ENCODE assay signal across 17 cellular contexts in the genomic region with DNA sequence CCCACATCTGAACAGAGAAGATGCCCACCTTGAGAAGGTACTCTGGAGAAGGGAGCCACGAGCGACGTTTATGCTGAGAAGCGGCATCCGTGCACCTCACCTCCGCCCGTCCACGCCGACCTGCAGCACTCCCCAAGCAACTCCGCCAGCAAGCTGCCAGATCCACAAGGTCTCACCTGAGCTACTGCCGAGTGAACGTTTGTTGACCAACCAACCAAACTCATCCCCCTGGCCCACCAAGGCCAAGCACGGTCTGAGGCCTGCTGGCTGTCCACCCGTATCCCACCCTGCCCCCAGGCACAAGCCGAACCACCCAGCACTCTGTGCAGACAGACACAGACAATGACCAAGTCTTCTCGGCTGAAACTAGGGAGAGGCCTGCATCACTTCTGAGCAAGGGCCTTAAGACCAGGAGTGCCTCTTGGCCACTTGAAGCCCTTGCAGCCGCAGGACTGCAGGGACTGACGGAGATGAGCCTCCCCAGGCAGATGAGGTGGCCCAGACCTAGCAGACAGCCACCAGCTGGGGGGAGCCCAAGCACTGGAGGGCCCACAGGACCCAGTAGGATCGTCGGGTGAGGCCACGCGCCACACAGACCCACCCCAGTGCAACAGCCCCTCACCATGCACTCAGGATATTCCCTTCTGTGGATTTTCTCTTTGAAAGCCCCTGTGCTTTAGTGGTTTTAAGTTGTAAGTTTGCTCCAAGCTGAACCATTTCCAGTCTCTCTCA.
"Had no signal": no experiment of that assay in that cellular context is flagged by ENCODE, and none has a peak within 500 bp of the region (broad histone marks: within the 10 kb centered on the region; RNA-seq: fewer than 3 reads in every experiment).

No MANE protein-coding gene starts in this region.

- H3K36me3 ChIP-seq: thoracic aorta had no signal

- H3K9me3 ChIP-seq: thoracic aorta had no signal

- H3K27ac ChIP-seq: epithelial cell of prostate, foreskin keratinocyte, thoracic aorta, VCaP had no signal

- H3K9me3 Mint-ChIP-seq: activated CD4-positive, alpha-beta memory T cell treated with anti-CD3 and anti-CD28 coated beads for 36 hours; effector memory CD8-positive, alpha-beta T cell; mesothelial cell of epicardium; natural killer cell treated with Interleukin-12 subunit alpha and Interleukin-12 subunit beta and Interleukin-15 and Interleukin-18, amount 100 ng/mL, for 72 hours had no signal

- H3K4me3 ChIP-seq: lung, thoracic aorta had no signal

- H3K4me3 Mint-ChIP-seq: activated CD4-positive, alpha-beta memory T cell treated with anti-CD3 and anti-CD28 coated beads for 36 hours; activated naive CD8-positive, alpha-beta T cell; effector memory CD8-positive, alpha-beta T cell; mesothelial cell of epicardium; natural killer cell treated with Interleukin-12 subunit alpha and Interleukin-12 subunit beta and Interleukin-15 and Interleukin-18, amount 100 ng/mL, for 72 hours had no signal

- DNase-seq: activated CD4-positive, alpha-beta memory T cell treated with anti-CD3 and anti-CD28 coated beads for 36 hours; activated T-cell treated with anti-CD3 and anti-CD28 coated beads for 4 hours; effector memory CD8-positive, alpha-beta T cell; foreskin keratinocyte; glutamatergic neuron; hypothalamus; nucleus accumbens; stimulated activated CD4-positive, alpha-beta T cell treated with anti-CD3 and anti-CD28 coated beads, Interleukin-15, amount 100 ng/mL, for 24 hours; stimulated activated CD4-positive, alpha-beta T cell treated with anti-CD3 and anti-CD28 coated beads, Interleukin-4, amount 100 ng/mL, for 1 hour; T-helper 2 cell had no signal

- ATAC-seq: effector memory CD8-positive, alpha-beta T cell; foreskin keratinocyte; natural killer cell treated with Interleukin-12 subunit alpha and Interleukin-12 subunit beta and Interleukin-15 and Interleukin-18, amount 100 ng/mL, for 72 hours had no signal

- H3K27ac Mint-ChIP-seq: activated CD4-positive, alpha-beta memory T cell treated with anti-CD3 and anti-CD28 coated beads for 36 hours; activated naive CD8-positive, alpha-beta T cell; mesothelial cell of epicardium; natural killer cell treated with Interleukin-12 subunit alpha and Interleukin-12 subunit beta and Interleukin-15 and Interleukin-18, amount 100 ng/mL, for 72 hours had no signal

- H3K4me1 ChIP-seq: foreskin keratinocyte had no signal

- H3K27me3 Mint-ChIP-seq: activated CD4-positive, alpha-beta memory T cell treated with anti-CD3 and anti-CD28 coated beads for 36 hours; activated naive CD8-positive, alpha-beta T cell; effector memory CD8-positive, alpha-beta T cell; natural killer cell treated with Interleukin-12 subunit alpha and Interleukin-12 subunit beta and Interleukin-15 and Interleukin-18, amount 100 ng/mL, for 72 hours had no signal

- H3K27me3 ChIP-seq: foreskin keratinocyte had no signal

- H3K36me3 Mint-ChIP-seq: natural killer cell treated with Interleukin-12 subunit alpha and Interleukin-12 subunit beta and Interleukin-15 and Interleukin-18, amount 100 ng/mL, for 72 hours had no signal
